Comparison of ENCODE assay signal across 1 cellular context in the genomic region with DNA sequence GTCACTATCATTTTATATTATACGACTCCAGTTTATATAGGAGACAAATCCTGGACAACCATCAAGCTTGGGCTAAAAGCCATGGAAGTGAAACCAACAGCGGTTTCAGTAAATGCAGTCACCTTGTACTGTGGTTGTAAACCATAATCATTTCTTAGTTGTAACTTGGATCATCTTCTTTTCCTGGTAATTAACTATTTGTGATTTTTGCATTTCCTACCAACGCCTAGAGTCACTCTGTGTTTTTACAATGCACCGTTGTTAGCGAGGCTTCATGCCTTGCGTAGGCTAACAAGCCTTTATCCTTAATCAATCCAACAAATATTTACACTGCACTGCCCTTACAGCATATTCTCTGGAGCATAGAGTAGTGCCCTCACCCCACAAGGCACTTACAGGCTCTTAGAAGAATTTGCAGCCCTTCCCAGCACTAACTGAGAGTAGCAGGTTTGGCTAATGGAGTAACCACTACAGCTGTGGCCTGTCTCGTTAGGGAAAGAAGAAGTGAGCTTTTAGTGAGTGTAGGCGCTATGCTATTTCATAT.
TF ChIP-seq lines count a peak whose summit lies in the region.

No MANE protein-coding gene starts in this region.

TF ChIP-seq in IMR-90, 13 proteins besides CTCF, POLR2A, EP300 and RAD21 (continued from another document):
- TF ChIP-seq MXI1 (IDR thresholded peaks at IDR 0.05; ENCODE audit: borderline replicate concordance, low read depth, low read length) (no peak), CHD1 (IDR thresholded peaks at IDR 0.05; ENCODE audit: low read depth, low read length) (no peak), FOS (IDR thresholded peaks at IDR 0.05; ENCODE audit: low read depth, low read length) (no peak), MAZ (IDR thresholded peaks at IDR 0.05; ENCODE audit: borderline replicate concordance, low read depth, low read length) (no peak), RCOR1 (IDR thresholded peaks at IDR 0.05; ENCODE audit: insufficient replicate concordance, low read length) (no peak), MAFK (IDR thresholded peaks at IDR 0.05; ENCODE audit: low read depth, low read length) (no peak), CEBPB (IDR thresholded peaks at IDR 0.05; ENCODE audit: low read depth, low read length) (no peak), BHLHE40 (IDR thresholded peaks at IDR 0.05; ENCODE audit: low read depth, low read length) (no peak)
- TF ChIP-seq, protein P1, sequence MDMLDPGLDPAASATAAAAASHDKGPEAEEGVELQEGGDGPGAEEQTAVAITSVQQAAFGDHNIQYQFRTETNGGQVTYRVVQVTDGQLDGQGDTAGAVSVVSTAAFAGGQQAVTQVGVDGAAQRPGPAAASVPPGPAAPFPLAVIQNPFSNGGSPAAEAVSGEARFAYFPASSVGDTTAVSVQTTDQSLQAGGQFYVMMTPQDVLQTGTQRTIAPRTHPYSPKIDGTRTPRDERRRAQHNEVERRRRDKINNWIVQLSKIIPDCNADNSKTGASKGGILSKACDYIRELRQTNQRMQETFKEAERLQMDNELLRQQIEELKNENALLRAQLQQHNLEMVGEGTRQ (IDR thresholded peaks at IDR 0.05; ENCODE audit: low read depth, low read length), result no peak
- TF ChIP-seq, protein P2, sequence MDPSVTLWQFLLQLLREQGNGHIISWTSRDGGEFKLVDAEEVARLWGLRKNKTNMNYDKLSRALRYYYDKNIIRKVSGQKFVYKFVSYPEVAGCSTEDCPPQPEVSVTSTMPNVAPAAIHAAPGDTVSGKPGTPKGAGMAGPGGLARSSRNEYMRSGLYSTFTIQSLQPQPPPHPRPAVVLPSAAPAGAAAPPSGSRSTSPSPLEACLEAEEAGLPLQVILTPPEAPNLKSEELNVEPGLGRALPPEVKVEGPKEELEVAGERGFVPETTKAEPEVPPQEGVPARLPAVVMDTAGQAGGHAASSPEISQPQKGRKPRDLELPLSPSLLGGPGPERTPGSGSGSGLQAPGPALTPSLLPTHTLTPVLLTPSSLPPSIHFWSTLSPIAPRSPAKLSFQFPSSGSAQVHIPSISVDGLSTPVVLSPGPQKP (IDR thresholded peaks at IDR 0.05; ENCODE audit: borderline replicate concordance, low read depth, low read length), result no peak
